9 cellular contexts compared by ENCODE assay signal in the genomic region with DNA sequence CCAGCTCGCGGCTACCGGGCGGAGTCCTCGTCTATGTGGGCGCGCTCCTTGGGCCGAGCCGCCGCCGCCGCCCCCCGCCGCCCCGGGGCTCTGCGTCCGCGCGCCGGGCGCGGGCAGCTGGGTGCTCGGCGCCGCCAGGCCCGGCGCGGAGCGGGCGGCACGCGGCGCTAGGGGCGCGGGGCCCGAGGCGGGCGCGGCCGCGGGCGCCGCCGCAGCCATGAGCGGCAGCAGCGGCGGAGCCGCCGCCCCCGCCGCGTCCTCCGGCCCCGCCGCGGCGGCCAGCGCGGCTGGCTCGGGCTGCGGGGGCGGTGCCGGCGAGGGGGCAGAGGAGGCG. TPM values are rescaled to one million over a fixed set of nuclear protein-coding genes. Genes with fewer than 3 reads are reported as not detected.
A peak's percentile ranks its signal among the peaks of the same experiment; 100 is the strongest.
DNase-seq lines count a peak whose midpoint lies in the region; ATAC-seq, FAIRE-seq and TF ChIP-seq lines count a peak whose summit lies in the region.
"Had no signal": no experiment of that assay in that cellular context is flagged by ENCODE, and none has a peak within 500 bp of the region (broad histone marks: within the 10 kb centered on the region; RNA-seq: fewer than 3 reads in every experiment).

No MANE protein-coding gene starts in this region.

- H3K4me2 ChIP-seq in H9 (ENCODE audit: insufficient read depth, insufficient read length, low read length) (peak overlapping the region; percentile 94), keratinocyte (ENCODE audit: control insufficient read depth, extremely low read depth, insufficient read depth, low read depth, low read length) (no peak overlapping the region)

- H2AFZ ChIP-seq in H9 (ENCODE audit: low read length): no peak overlapping the region
- H2AFZ ChIP-seq in keratinocyte (ENCODE audit: control insufficient read depth, low read length): no peak overlapping the region

- H3K4ac ChIP-seq in H9 (ENCODE audit: low read depth, low read length): no peak overlapping the region

- dilution Hi-C loops in keratinocyte (cut with MboI; ENCODE audit: extremely low pct_ligation_motif_present, low sequenced_read_pairs): no loop called here

- no peak overlapping the region for H3K56ac ChIP-seq in H9 (ENCODE audit: insufficient read length, low read depth, low read length)

- H3K27ac Mint-ChIP-seq in H9: no peak overlapping the region

- no peaks in the 10 kb centered on the region for H3K36me3 ChIP-seq in keratinocyte (ENCODE audit: control insufficient read depth in 2 of 2, extremely low read depth in 1 of 2, insufficient read depth in 2 of 2, low read length in 2 of 2)

- H3K9me1 ChIP-seq in keratinocyte (ENCODE audit: control insufficient read depth, extremely low read depth, insufficient read depth, low read length): peaks cover 3% of the 10 kb centered on the region

- no peak overlapping the region for H2BK12ac ChIP-seq in H9 (ENCODE audit: insufficient read length, low read depth, low read length)

- WGBS in H9 (ENCODE audit: extremely low coverage, insufficient read length, low lambda C conversion rate): no CpG with 5 or more reads among the region's 65 CpGs

- H3K9ac ChIP-seq in H9 (ENCODE audit: extremely low read depth, insufficient read length, low read length) (peak overlapping the region; percentile 79), keratinocyte (ENCODE audit: control insufficient read depth, extremely low read depth, insufficient read depth, low read length) (peak overlapping the region; percentile 94)

- no peak overlapping the region for H3K27ac ChIP-seq in H9 (ENCODE audit: insufficient read length, low read depth, low read length)
- peak overlapping the region; percentile 90 for H3K27ac ChIP-seq in keratinocyte (ENCODE audit: control insufficient read depth, insufficient read depth, low read length)

- H3K79me1 ChIP-seq in H9 (ENCODE audit: insufficient read depth, low read depth, low read length, poor library complexity, severe bottlenecking): peaks cover 9% of the 10 kb centered on the region

- no peaks in the 10 kb centered on the region for H3K27me3 ChIP-seq in H9 (ENCODE audit: insufficient read depth, low read length)
- no peaks in the 10 kb centered on the region for H3K27me3 ChIP-seq in keratinocyte (ENCODE audit: control insufficient read depth, extremely low read depth, insufficient read depth, low read length)

- H3K4me1 ChIP-seq in H9 (ENCODE audit: insufficient read depth, low read length): peaks cover 6% of the 10 kb centered on the region
- H3K4me1 ChIP-seq in keratinocyte (ENCODE audit: control insufficient read depth, extremely low read depth, insufficient read depth, low read length): peaks cover 25% of the 10 kb centered on the region

- H2BK5ac ChIP-seq in H9 (ENCODE audit: insufficient read length, low read length): no peak overlapping the region

- no peak overlapping the region for H3K4me3 Mint-ChIP-seq in H9

- no peak overlapping the region for H4K91ac ChIP-seq in H9 (ENCODE audit: insufficient read length, low read depth, low read length)

- H3K9me3 ChIP-seq in H9 (ENCODE audit: control insufficient read depth, low read depth, low read length) (no peaks in the 10 kb centered on the region), keratinocyte (ENCODE audit: control insufficient read depth, low read depth, low read length) (no peaks in the 10 kb centered on the region)

- DNase-seq in EH (ENCODE audit: low read depth) (peak; percentile 37), H9 (no peak), RPMI7951 (ENCODE audit: low read depth) (peak; percentile 35), keratinocyte (ENCODE audit: low read depth, low spot score) (no peak), glomerular visceral epithelial cell (ENCODE audit: extremely low spot score) (no peak), left lobe of liver (ENCODE audit: low spot score) (no peak), NCI-H524 treated with DMSO at 0.1 percent for 48 hours (lab: John Stamatoyannopoulos, UW) (no peak), MV-4-11 (lab: John Stamatoyannopoulos, UW) (no peak)

- no peak overlapping the region for H3T11ph ChIP-seq in H9 (ENCODE audit: low read length)

- H3K79me2 ChIP-seq in H9 (ENCODE audit: insufficient read depth, low read length) (peaks cover 32% of the 10 kb centered on the region), keratinocyte (ENCODE audit: control insufficient read depth, insufficient read depth, low read length) (peaks cover 49% of the 10 kb centered on the region)

- H3K27me3 Mint-ChIP-seq in H9 (ENCODE audit: low read depth): peaks cover 22% of the 10 kb centered on the region

- H4K8ac ChIP-seq in H9 (replicated peaks; ENCODE audit: insufficient read length, low read depth, low read length): no peak overlapping the region

- H4K5ac ChIP-seq in H9 (ENCODE audit: insufficient read length, low read depth, low read length): no peak overlapping the region

- H3K18ac ChIP-seq in H9 (ENCODE audit: insufficient read length, low read depth, low read length): no peak overlapping the region

- no peak overlapping the region for H2BK20ac ChIP-seq in H9 (ENCODE audit: low read depth, low read length, poor library complexity, severe bottlenecking)

- no peak for FAIRE-seq in keratinocyte (lab: Jason Lieb, UNC)

- H3K14ac ChIP-seq in H9 (ENCODE audit: insufficient read depth, low read length): peak overlapping the region; percentile 78; the same call in 1 of the 2 replicates

- H3K23me2 ChIP-seq in H9 (ENCODE audit: insufficient read length, low read depth, low read length, poor library complexity, severe bottlenecking): peaks cover 19% of the 10 kb centered on the region

- no peaks in the 10 kb centered on the region for H4K20me1 ChIP-seq in H9 (ENCODE audit: control insufficient read depth, insufficient read depth, insufficient read length)
- peaks cover 26% of the 10 kb centered on the region for H4K20me1 ChIP-seq in keratinocyte (ENCODE audit: control insufficient read depth, extremely low read depth, insufficient read depth, low read length)

- H2AK5ac ChIP-seq in H9 (ENCODE audit: insufficient read length, low read length): no peak overlapping the region

- H3K23ac ChIP-seq in H9 (ENCODE audit: insufficient read length, low read depth, low read length): no peak overlapping the region

- H2BK120ac ChIP-seq in H9 (ENCODE audit: low read depth, low read length, poor library complexity, severe bottlenecking): no peak overlapping the region

- H3K9me3 Mint-ChIP-seq in H9: peaks cover 0 to 2% of the 10 kb centered on the region in 2 experiments; a peak in 2 of 5 replicates
- H3K9me3 Mint-ChIP-seq: naive B cell had no signal

- H3K36me3 Mint-ChIP-seq in H9 (ENCODE audit: insufficient read depth in 1 of 3, low read depth in 3 of 3): peaks cover 0 to 3% (median 0%) of the 10 kb centered on the region in 3 experiments; a peak in 2 of 7 replicates
- H3K36me3 Mint-ChIP-seq: naive B cell had no signal

- peaks cover 42% of the 10 kb centered on the region in 2 experiments for H3K4me1 Mint-ChIP-seq in H9

- H3K4me3 ChIP-seq in keratinocyte (ENCODE audit: control insufficient read depth in 2 of 3, extremely low read depth in 1 of 3, insufficient read depth in 2 of 3, low read depth in 1 of 3, low read length in 3 of 3): peak overlapping the region; percentile 89 to 95 (median 94)

- no peak overlapping the region; the same call in 1 of the 2 replicates for H2BK15ac ChIP-seq in H9 (ENCODE audit: low read depth, low read length)

- TF ChIP-seq CTCF in H9 (conservative IDR thresholded peaks at IDR 0.05): no peak
- no peak for TF ChIP-seq CTCF in keratinocyte (optimal IDR thresholded peaks at IDR 0.05 in 1 of 3, IDR thresholded peaks at IDR 0.05 in 1 of 3, conservative IDR thresholded peaks at IDR 0.05 in 1 of 3; ENCODE audit: extremely low read depth in 1 of 3, insufficient read depth in 2 of 3, low read length in 3 of 3)

- ATAC-seq in left lobe of liver: no peak

RNA-seq across cellular contexts. Expression of a gene that starts 0.3 kb away (rescaled TPM):
- total RNA-seq in H9 (2021): 82.9 and 87.8 TPM in 2 replicates
- 34.0 and 46.8 TPM in 2 replicates for total RNA-seq in RPMI7951 (2014; rRNA removed; shearing (Covaris generic))
- polyA plus RNA-seq in keratinocyte: 56.6 to 72.1 TPM (median 57.2 TPM) in 3 replicates
- 54.4 TPM for polyA plus RNA-seq in keratinocyte (2011; ENCODE audit: low read depth)
- 42.3 and 46.0 TPM in 2 replicates for polyA plus RNA-seq in keratinocyte (2011; cell fraction: cytosol; rRNA removed)
- polyA plus RNA-seq in keratinocyte (2011; cell fraction: nucleus; rRNA removed): 227 and 249 TPM in 2 replicates
- polyA plus RNA-seq in keratinocyte (2012; ENCODE audit: low replicate concordance): 33.9 and 54.9 TPM in 2 replicates
- polyA minus RNA-seq in keratinocyte: 358 to 455 TPM (median 446 TPM) in 3 replicates
- 73.3 TPM for polyA minus RNA-seq in keratinocyte (2011; cell fraction: cytosol; rRNA and poly(A)+ RNA removed)
- polyA minus RNA-seq in keratinocyte (2011; cell fraction: nucleus; rRNA and poly(A)+ RNA removed): 348 and 654 TPM in 2 replicates
- total RNA-seq in left lobe of liver: 34.9 TPM

Comparison
In these comparisons a context has a peak if more than half of its experiments do, and no peak if none do; other contexts are left out.
1. DNase-seq: peak in EH (single experiment) and RPMI7951 (single experiment); none in H9 (single experiment), keratinocyte (single experiment), glomerular visceral epithelial cell (single experiment), left lobe of liver (single experiment), NCI-H524 treated with DMSO at 0.1 percent for 48 hours (single experiment) and MV-4-11 (single experiment).